19 cellular contexts compared by ENCODE assay signal in the genomic region with DNA sequence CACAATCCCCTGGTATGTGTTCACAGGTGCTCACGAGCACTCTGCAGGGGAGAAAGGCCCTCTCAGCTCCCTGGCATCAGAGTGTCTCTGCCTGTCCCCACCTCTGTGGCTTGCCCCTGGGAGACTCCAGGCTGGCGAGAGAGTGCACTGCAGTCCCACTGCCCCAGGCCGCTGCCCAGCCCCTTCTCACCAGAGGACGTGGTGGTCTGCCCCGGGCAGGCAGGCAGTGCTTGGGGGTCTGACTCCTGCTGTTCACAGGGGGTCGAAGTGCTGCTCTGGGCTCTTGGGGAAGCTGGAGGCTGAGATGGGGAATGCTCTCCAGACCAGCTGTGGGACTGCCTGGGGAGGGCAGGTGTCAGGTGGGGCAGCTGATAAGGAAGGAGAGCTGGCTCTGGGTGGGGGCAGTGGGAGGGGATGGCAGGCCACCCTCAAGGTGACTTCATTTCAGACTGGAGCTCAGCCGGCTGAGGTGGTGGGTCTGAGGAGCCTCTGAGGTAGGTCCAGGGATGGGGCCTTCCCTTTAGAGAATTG.
A peak's percentile ranks its signal among the peaks of the same experiment; 100 is the strongest.
DNase-seq lines count a peak whose midpoint lies in the region; ATAC-seq and TF ChIP-seq lines count a peak whose summit lies in the region.
"Had no signal": no experiment of that assay in that cellular context is flagged by ENCODE, and none has a peak within 500 bp of the region (broad histone marks: within the 10 kb centered on the region; RNA-seq: fewer than 3 reads in every experiment).

No MANE protein-coding gene starts in this region.

- no peak overlapping the region for H3K9ac ChIP-seq in endodermal cell (ENCODE audit: extremely low read depth, low read length, poor library complexity, severe bottlenecking)

- H3K4me3 Mint-ChIP-seq in endodermal cell = no peak overlapping the region
- H3K4me3 Mint-ChIP-seq: CD8-positive, alpha-beta T cell had no signal

- H3K27me3 ChIP-seq in endodermal cell (ENCODE audit: control insufficient read depth, insufficient read depth, low read length, poor library complexity, severe bottlenecking) = no peaks in the 10 kb centered on the region

- no peaks in the 10 kb centered on the region for H3K36me3 ChIP-seq in endodermal cell (ENCODE audit: control insufficient read depth, insufficient read depth, low read length)
- H3K36me3 ChIP-seq: BE2C had no signal

- H3K4me3 ChIP-seq in endodermal cell (ENCODE audit: low read length) = no peak overlapping the region
- H3K4me3 ChIP-seq: PC-9 had no signal

- H3K27ac Mint-ChIP-seq in endodermal cell = no peak overlapping the region
- H3K27ac Mint-ChIP-seq: CD8-positive, alpha-beta T cell had no signal

- H3K4me1 Mint-ChIP-seq in endodermal cell = no peaks in the 10 kb centered on the region

- peaks cover 2% of the 10 kb centered on the region for H3K27me3 Mint-ChIP-seq in endodermal cell (ENCODE audit: insufficient read depth)

- H3K9me3 Mint-ChIP-seq in endodermal cell = no peaks in the 10 kb centered on the region
- H3K9me3 Mint-ChIP-seq: CD8-positive, alpha-beta T cell had no signal

- DNase-seq in stimulated activated CD4-positive, alpha-beta T cell treated with anti-CD3 and anti-CD28 coated beads, Interleukin-4, amount 100 ng/mL, for 24 hours = peak; percentile 1
- DNase-seq in stimulated activated CD4-positive, alpha-beta T cell treated with anti-CD3 and anti-CD28 coated beads, Interleukin-2, amount 100 ng/mL, for 48 hours = no peak
- DNase-seq in endodermal cell (peak; percentile 27), sciatic nerve (ENCODE audit: low spot score) (peak; percentile 53), AG08396 (ENCODE audit: low spot score) (no peak), NCI-H2107 (lab: John Stamatoyannopoulos, UW) (no peak)
- DNase-seq: ACHN; BE2C; KG1; NCI-H1048; NCI-H146; NCI-H345; NCI-H69; NK-92 treated with Interleukin-12 subunit alpha and Interleukin-12 subunit beta, amount 100 ng/mL, for 24 hours; PC-9; SHP77 treated with DMSO at 0.1 percent for 48 hours had no signal

- 89 to 95% methylated on average over 3 to 7 of the region's 7 CpGs for WGBS in endodermal cell (ENCODE audit: insufficient coverage in 1 of 2, insufficient read length in 1 of 2), 2 experiments

- H3K36me3 Mint-ChIP-seq in endodermal cell (ENCODE audit: low read depth) = no peaks in the 10 kb centered on the region
- H3K36me3 Mint-ChIP-seq: CD8-positive, alpha-beta T cell had no signal

- ATAC-seq in sciatic nerve = no peak
- ATAC-seq in HG03571 (IDR thresholded peaks at IDR 0.05; ENCODE audit: unreplicated experiment) = no peak
- no peak for ATAC-seq in GM19035 (IDR thresholded peaks at IDR 0.05; ENCODE audit: unreplicated experiment)
- ATAC-seq: CD8-positive, alpha-beta T cell had no signal

- no peak overlapping the region for H3K27ac ChIP-seq in endodermal cell (ENCODE audit: low read depth, low read length)
- H3K27ac ChIP-seq: PC-9 had no signal

- intact Hi-C loops in sciatic nerve (cut with DNase I) = no loop called here

- TF ChIP-seq CTCF in endodermal cell (conservative IDR thresholded peaks at IDR 0.05) = no peak

- no peaks in the 10 kb centered on the region for H3K4me1 ChIP-seq in endodermal cell (ENCODE audit: control insufficient read depth, insufficient read depth, low read length)
- H3K4me1 ChIP-seq: BE2C had no signal

- no peaks in the 10 kb centered on the region for H3K9me3 ChIP-seq in endodermal cell (ENCODE audit: control insufficient read depth, low read length)
- H3K9me3 ChIP-seq: BE2C had no signal

Comparison
In these comparisons a context has a peak if more than half of its experiments do, and no peak if none do; other contexts are left out.
1. DNase-seq: peak in stimulated activated CD4-positive, alpha-beta T cell treated with anti-CD3 and anti-CD28 coated beads, Interleukin-4, amount 100 ng/mL, for 24 hours (single experiment), endodermal cell (single experiment) and sciatic nerve (single experiment); none in stimulated activated CD4-positive, alpha-beta T cell treated with anti-CD3 and anti-CD28 coated beads, Interleukin-2, amount 100 ng/mL, for 48 hours (0 of 2), AG08396 (single experiment) and NCI-H2107 (single experiment).